ENCODE assay signal across 11 cellular contexts in genomic region chr3:56916697-56917336, GRCh38.
DNase-seq lines count a peak whose midpoint lies in the region; ATAC-seq and TF ChIP-seq lines count a peak whose summit lies in the region.
"Had no signal": no experiment of that assay in that cellular context is flagged by ENCODE, and none has a peak within 500 bp of the region (broad histone marks: within the 10 kb centered on the region; RNA-seq: fewer than 3 reads in every experiment).

No MANE protein-coding gene starts in this region.

- H3K9ac ChIP-seq in subcutaneous abdominal adipose tissue (ENCODE audit: low read length in 5 of 5): no peak overlapping the region

- H3K4me1 Mint-ChIP-seq in activated naive CD4-positive, alpha-beta T cell treated with anti-CD3 and anti-CD28 coated beads, Interleukin-2, amount 10 ng/mL, durations not matched to agents 7 days and 5 days: peaks cover 77% of the 10 kb centered on the region

- DNase-seq in activated naive CD4-positive, alpha-beta T cell treated with anti-CD3 and anti-CD28 coated beads, Interleukin-2, amount 10 ng/mL, durations not matched to agents 7 days and 5 days: no peak
- no peak for DNase-seq in activated naive CD4-positive, alpha-beta T cell (lab: John Stamatoyannopoulos, UW)
- DNase-seq in RPMI8226 (peak; percentile 44), right cardiac atrium (no peak), breast epithelium (ENCODE audit: low spot score in 2 of 2) (no peak), 8988T (no peak), OCI-M1 (lab: John Stamatoyannopoulos, UW) (no peak)
- DNase-seq: foreskin fibroblast, MG63, NCI-H526 treated with DMSO at 0.1 percent for 48 hours had no signal

- no peaks in the 10 kb centered on the region for H3K27me3 Mint-ChIP-seq in activated naive CD4-positive, alpha-beta T cell treated with anti-CD3 and anti-CD28 coated beads, Interleukin-2, amount 10 ng/mL, durations not matched to agents 7 days and 5 days

- H3K27ac ChIP-seq in right cardiac atrium (ENCODE audit: low read length) (peak overlapping the region; percentile 0), subcutaneous abdominal adipose tissue (ENCODE audit: low read depth, low read length) (no peak overlapping the region), breast epithelium (peak overlapping the region in 1 of 2 donors; percentile 13)

- intact Hi-C loops in right cardiac atrium (cut with DNase I) (no loop called here), breast epithelium (cut with DNase I; ENCODE audit: low total_unique reads) (no loop called here)

- ATAC-seq in right cardiac atrium: peak in 1 of 2 donors; percentile 51

- no peaks in the 10 kb centered on the region for H3K9me3 ChIP-seq in right cardiac atrium (ENCODE audit: control insufficient read depth, low read length)
- no peaks in the 10 kb centered on the region for H3K9me3 ChIP-seq in subcutaneous abdominal adipose tissue (ENCODE audit: control insufficient read depth in 5 of 5, low read length in 5 of 5)
- no peaks in the 10 kb centered on the region for H3K9me3 ChIP-seq in breast epithelium
- H3K9me3 ChIP-seq: MG63 had no signal

- H3K4me3 Mint-ChIP-seq in activated naive CD4-positive, alpha-beta T cell treated with anti-CD3 and anti-CD28 coated beads, Interleukin-2, amount 10 ng/mL, durations not matched to agents 7 days and 5 days: peak overlapping the region; percentile 98

- H3K27ac Mint-ChIP-seq in activated naive CD4-positive, alpha-beta T cell treated with anti-CD3 and anti-CD28 coated beads, Interleukin-2, amount 10 ng/mL, durations not matched to agents 7 days and 5 days: peak overlapping the region; percentile 100

- CTCF ChIA-PET in activated naive CD4-positive, alpha-beta T cell treated with anti-CD3 and anti-CD28 coated beads, Interleukin-2, amount 10 ng/mL, durations not matched to agents 7 days and 5 days (lab: Charles Lee): interaction anchor here (0.7 to 5.1 kb wide), 13 partner anchors 11 to 215 kb away, joined by 3 to 37 read pairs (median 3); partner anchors contain the start of gene ARHGEF3

- peaks cover 28% of the 10 kb centered on the region for H3K36me3 Mint-ChIP-seq in activated naive CD4-positive, alpha-beta T cell treated with anti-CD3 and anti-CD28 coated beads, Interleukin-2, amount 10 ng/mL, durations not matched to agents 7 days and 5 days

- H3K36me3 ChIP-seq in subcutaneous abdominal adipose tissue (ENCODE audit: control insufficient read depth in 5 of 5, insufficient read depth in 5 of 5, low read length in 5 of 5) (no peaks in the 10 kb centered on the region), breast epithelium (no peaks in the 10 kb centered on the region)
- H3K36me3 ChIP-seq: MG63 had no signal

- H3K4me3 ChIP-seq in right cardiac atrium (ENCODE audit: low read length) (no peak overlapping the region), subcutaneous abdominal adipose tissue (ENCODE audit: low read depth in 1 of 5, low read length in 5 of 5) (peak overlapping the region in 4 of 5 donors; percentile 42 to 64 (median 58)), breast epithelium (peak overlapping the region in 1 of 3 donors; percentile 41)
- H3K4me3 ChIP-seq: MG63 had no signal

- H3K27me3 ChIP-seq in right cardiac atrium (ENCODE audit: control insufficient read depth, insufficient read depth) (no peaks in the 10 kb centered on the region), subcutaneous abdominal adipose tissue (ENCODE audit: control insufficient read depth in 5 of 5, insufficient read depth in 4 of 5, low read length in 5 of 5) (no peaks in the 10 kb centered on the region), breast epithelium (no peaks in the 10 kb centered on the region)
- H3K27me3 ChIP-seq: MG63 had no signal

- no peak for TF ChIP-seq CTCF in breast epithelium (IDR thresholded peaks at IDR 0.05)

- 63% methylated on average over 5 of the region's 5 CpGs for WGBS in right cardiac atrium

- H3K4me1 ChIP-seq in right cardiac atrium (ENCODE audit: control insufficient read depth, insufficient read depth, low read length): no peaks in the 10 kb centered on the region
- peaks cover 5 to 30% (median 12%) of the 10 kb centered on the region in 5 donors for H3K4me1 ChIP-seq in subcutaneous abdominal adipose tissue (ENCODE audit: control insufficient read depth in 5 of 5, insufficient read depth in 5 of 5, low read length in 5 of 5)
- no peaks in the 10 kb centered on the region for H3K4me1 ChIP-seq in breast epithelium

- H3K9me3 Mint-ChIP-seq in activated naive CD4-positive, alpha-beta T cell treated with anti-CD3 and anti-CD28 coated beads, Interleukin-2, amount 10 ng/mL, durations not matched to agents 7 days and 5 days: peaks cover 2% of the 10 kb centered on the region

- TF ChIP-seq POLR2A in breast epithelium (IDR thresholded peaks at IDR 0.05): no peak
